In the genomic region with DNA sequence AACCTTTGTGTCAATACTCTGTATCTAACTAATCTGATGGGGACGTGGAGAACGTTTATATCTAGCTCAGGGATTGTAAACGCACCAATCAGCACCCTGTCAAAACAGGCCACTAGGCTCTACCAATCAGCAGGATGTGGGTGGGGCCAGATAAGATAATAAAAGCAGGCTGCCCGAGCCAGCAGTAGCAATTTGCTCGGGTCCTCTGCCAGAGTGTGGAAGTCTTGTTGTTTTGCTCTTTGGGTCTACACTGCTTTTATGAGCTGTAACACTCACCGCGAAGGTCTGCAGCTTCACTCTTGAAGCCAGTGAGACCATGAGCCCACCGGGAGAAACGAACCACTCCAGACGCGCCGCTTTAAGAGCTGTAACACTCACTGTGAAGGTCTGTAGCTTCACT, we compare ENCODE assay signal across 8 cellular contexts. TPM values are rescaled to one million over a fixed set of nuclear protein-coding genes. Genes with fewer than 3 reads are reported as not detected.
"Had no signal": no experiment of that assay in that cellular context is flagged by ENCODE, and none has a peak within 500 bp of the region (broad histone marks: within the 10 kb centered on the region; RNA-seq: fewer than 3 reads in every experiment).

No MANE protein-coding gene starts in this region.

RNA-seq across cellular contexts. Expression of gene COL26A1, which starts 13.4 kb away (rescaled TPM):
- total RNA-seq: naive thymus-derived CD8-positive, alpha-beta T cell; natural killer cell treated with Interleukin-12 subunit alpha and Interleukin-12 subunit beta and Interleukin-15 and Interleukin-18, amount 100 ng/mL, for 72 hours; posterior vena cava; pulmonary artery endothelial cell; right atrium auricular region; thyroid gland; ureter; vagina had no signal
- polyA plus RNA-seq: naive thymus-derived CD8-positive, alpha-beta T cell had no signal
